Comparison of ENCODE assay signal across 20 cellular contexts in genomic region chr9:15722888-15723287, GRCh38.
DNase-seq lines count a peak whose midpoint lies in the region; ATAC-seq and TF ChIP-seq lines count a peak whose summit lies in the region.
"Had no signal": no experiment of that assay in that cellular context is flagged by ENCODE, and none has a peak within 500 bp of the region (broad histone marks: within the 10 kb centered on the region; RNA-seq: fewer than 3 reads in every experiment).

No MANE protein-coding gene starts in this region.

- H3K4me1 ChIP-seq in neuronal stem cell (ENCODE audit: control insufficient read depth in 2 of 2, insufficient read depth in 1 of 2, low read depth in 1 of 2, low read length in 2 of 2) (peaks cover 3 to 16% of the 10 kb centered on the region in 2 donors), right cardiac atrium (ENCODE audit: control insufficient read depth, insufficient read depth, low read length) (no peaks in the 10 kb centered on the region)
- H3K4me1 ChIP-seq: SJCRH30, spleen had no signal

- no peak for ATAC-seq in HG02623 (IDR thresholded peaks at IDR 0.05; ENCODE audit: unreplicated experiment)
- no peak for ATAC-seq in right cardiac atrium
- ATAC-seq: A549; activated naive CD8-positive, alpha-beta T cell treated with anti-CD3 and anti-CD28 coated beads, Interleukin-2, amount 50 U/mL, for 24 hours; activated T-cell treated with anti-CD3 and anti-CD28 coated beads, Interleukin-2, amount 50 U/mL, for 72 hours had no signal

- no peak overlapping the region for H3K23ac ChIP-seq in neuronal stem cell (ENCODE audit: low read depth, low read length, poor library complexity)

- H3K27ac ChIP-seq in neuronal stem cell (replicated peaks; ENCODE audit: low read length) (no peak overlapping the region), right cardiac atrium (ENCODE audit: low read length) (no peak overlapping the region)
- H3K27ac ChIP-seq: A549, coronary artery, SJCRH30, spleen had no signal

- H3K9me3 ChIP-seq in neuronal stem cell (replicated peaks in 1 of 2; ENCODE audit: control insufficient read depth in 2 of 2, insufficient read depth in 1 of 2, low read depth in 1 of 2, low read length in 2 of 2) = no peaks in the 10 kb centered on the region
- no peaks in the 10 kb centered on the region for H3K9me3 ChIP-seq in right cardiac atrium (ENCODE audit: control insufficient read depth, low read length)
- H3K9me3 ChIP-seq: A549, SJCRH30, spleen had no signal

- H3K36me3 ChIP-seq in neuronal stem cell (replicated peaks in 1 of 2; ENCODE audit: control insufficient read depth in 2 of 2, insufficient read depth in 2 of 2, low read length in 2 of 2) = no peaks in the 10 kb centered on the region
- H3K36me3 ChIP-seq: SJCRH30, spleen had no signal

- peak overlapping the region; percentile 75 for H2AFZ ChIP-seq in neuronal stem cell (ENCODE audit: low read length)

- no peaks in the 10 kb centered on the region for H3K79me1 ChIP-seq in neuronal stem cell (ENCODE audit: low read depth, low read length)

- H2AK5ac ChIP-seq in neuronal stem cell (ENCODE audit: low read depth, low read length) = no peak overlapping the region

- H3K9ac ChIP-seq in neuronal stem cell (ENCODE audit: low read depth, low read length, poor library complexity) = no peak overlapping the region

- no CpG with 5 or more reads among the region's 5 CpGs for WGBS in neuronal stem cell (ENCODE audit: extremely low coverage in 2 of 2, insufficient read length in 2 of 2, insufficient replicate concordance in 1 of 2), 2 donors
- WGBS in right cardiac atrium = 55% methylated on average over 5 of the region's 5 CpGs

- H2BK15ac ChIP-seq in neuronal stem cell (ENCODE audit: low read length) = no peak overlapping the region

- no peak overlapping the region for H3K4ac ChIP-seq in neuronal stem cell (ENCODE audit: low read length)

- in situ Hi-C loops in G401 (cut with HindIII; ENCODE audit: low sequenced_read_pairs) (no loop called here), astrocyte of the cerebellum (cut with HindIII; ENCODE audit: low sequenced_read_pairs) (no loop called here)

- no peak overlapping the region for H2BK5ac ChIP-seq in neuronal stem cell (ENCODE audit: low read length)

- H3K27me3 ChIP-seq in neuronal stem cell (ENCODE audit: control insufficient read depth in 3 of 3, insufficient read depth in 3 of 3, low read depth in 1 of 3, low read length in 3 of 3) (no peaks in the 10 kb centered on the region), right cardiac atrium (ENCODE audit: control insufficient read depth, insufficient read depth) (no peaks in the 10 kb centered on the region)
- H3K27me3 ChIP-seq: SJCRH30, spleen had no signal

- no peak overlapping the region for H4K91ac ChIP-seq in neuronal stem cell (ENCODE audit: low read depth, low read length, poor library complexity)

- H3K4me3 ChIP-seq in astrocyte of the cerebellum (ENCODE audit: low read depth, low read length) (no peak overlapping the region), fibroblast of the aortic adventitia (ENCODE audit: low read depth, low read length) (no peak overlapping the region), neuronal stem cell (ENCODE audit: low read length in 2 of 2) (no peak overlapping the region), right cardiac atrium (ENCODE audit: low read length) (no peak overlapping the region)
- H3K4me3 ChIP-seq: A549, coronary artery, SJCRH30, spleen had no signal

- DNase-seq in G401 (ENCODE audit: low spot score) (peak; percentile 51), astrocyte of the cerebellum (ENCODE audit: low read depth) (peak; percentile 83), fibroblast of the aortic adventitia (ENCODE audit: low read depth) (peak; percentile 35), neuronal stem cell (ENCODE audit: low spot score) (peak; percentile 61), T1000 (lab: John Stamatoyannopoulos, UW) (no peak), right cardiac atrium (no peak)
- DNase-seq in stimulated activated naive CD4-positive, alpha-beta T cell treated with Interleukin-2 at 50 U/mL for 16 hours (lab: John Stamatoyannopoulos, UW) = no peak
- DNase-seq: activated CD4-positive, alpha-beta T cell treated with anti-CD3 and anti-CD28 coated beads, Interleukin-2, amount 10 ng/mL, durations not matched to agents 7 days and 5 days; activated naive CD8-positive, alpha-beta T cell treated with anti-CD3 and anti-CD28 coated beads, Interleukin-2, amount 50 U/mL, for 24 hours; activated T-cell treated with anti-CD3 and anti-CD28 coated beads, Interleukin-2, amount 50 U/mL, for 72 hours; CD4-positive, alpha-beta T cell; DND-41; GOT3; NCI-H1092 treated with DMSO at 0.1 percent for 48 hours; SJCRH30; spleen; T-helper 9 cell had no signal

- no peak overlapping the region for H3K18ac ChIP-seq in neuronal stem cell (ENCODE audit: low read length)

- no peak overlapping the region for H2BK12ac ChIP-seq in neuronal stem cell (ENCODE audit: low read length)

- TF ChIP-seq CTCF in astrocyte of the cerebellum (IDR thresholded peaks at IDR 0.05; ENCODE audit: low read depth, low read length, missing control alignments) = no peak
- no peak for TF ChIP-seq CTCF in fibroblast of the aortic adventitia (IDR thresholded peaks at IDR 0.05; ENCODE audit: insufficient read depth, low read length)

- H3K4me2 ChIP-seq in neuronal stem cell (ENCODE audit: insufficient read depth, low read length, poor library complexity, severe bottlenecking) = no peak overlapping the region
- H3K4me2 ChIP-seq: A549 had no signal

- intact Hi-C loops in right cardiac atrium (cut with DNase I) = no loop called here

- no peak overlapping the region for H3K14ac ChIP-seq in neuronal stem cell (ENCODE audit: low read length)

- H2BK120ac ChIP-seq in neuronal stem cell (ENCODE audit: low read depth, low read length) = no peak overlapping the region

- H4K8ac ChIP-seq in neuronal stem cell (ENCODE audit: low read depth, low read length) = no peak overlapping the region

Comparison
In these comparisons a context has a peak if more than half of its experiments do, and no peak if none do; other contexts are left out.
1. DNase-seq: peak in G401 (single experiment), astrocyte of the cerebellum (single experiment), fibroblast of the aortic adventitia (single experiment) and neuronal stem cell (single experiment); none in T1000 (single experiment), stimulated activated naive CD4-positive, alpha-beta T cell treated with Interleukin-2 at 50 U/mL for 16 hours (single experiment) and right cardiac atrium (0 of 3).